In the genomic region with DNA sequence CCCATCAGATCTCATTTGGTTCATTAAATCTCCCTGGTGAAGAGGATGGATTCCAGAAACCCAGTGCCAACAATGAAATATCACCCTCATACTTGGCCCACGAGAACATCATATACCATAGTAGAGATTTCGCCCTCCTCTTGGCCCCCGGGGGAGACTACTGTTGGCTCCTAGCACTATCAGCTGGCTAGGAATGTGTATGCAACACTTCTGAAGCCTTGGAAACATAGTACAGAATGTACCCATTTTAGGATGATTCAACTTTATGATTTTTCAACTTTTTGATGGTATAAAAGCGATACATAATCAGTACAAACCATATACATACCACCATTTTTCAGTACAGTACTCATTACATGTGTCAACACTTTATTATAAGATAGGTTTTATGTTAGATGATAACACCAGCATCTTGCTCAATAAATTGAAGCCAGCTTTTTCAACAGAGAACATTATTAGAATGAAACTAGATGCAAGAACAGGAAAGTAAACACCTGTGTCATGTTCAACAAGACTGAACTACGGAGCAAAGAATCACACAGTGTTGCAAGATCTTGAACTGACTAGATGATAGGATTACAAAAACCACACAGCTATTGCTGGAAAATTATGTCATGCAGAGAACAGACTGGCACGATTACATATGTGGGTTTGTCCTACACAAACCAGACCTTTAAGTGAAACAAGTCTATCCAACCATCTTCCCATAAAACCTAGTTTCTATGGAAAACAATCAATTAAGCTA, we compare ENCODE assay signal across 1 cellular context.
TF ChIP-seq lines count a peak whose summit lies in the region.

No MANE protein-coding gene starts in this region.

TF ChIP-seq in HEK293, 187 proteins besides CTCF, POLR2A, EP300 and RAD21 (continued from another document):
- TF ChIP-seq, protein P1, sequence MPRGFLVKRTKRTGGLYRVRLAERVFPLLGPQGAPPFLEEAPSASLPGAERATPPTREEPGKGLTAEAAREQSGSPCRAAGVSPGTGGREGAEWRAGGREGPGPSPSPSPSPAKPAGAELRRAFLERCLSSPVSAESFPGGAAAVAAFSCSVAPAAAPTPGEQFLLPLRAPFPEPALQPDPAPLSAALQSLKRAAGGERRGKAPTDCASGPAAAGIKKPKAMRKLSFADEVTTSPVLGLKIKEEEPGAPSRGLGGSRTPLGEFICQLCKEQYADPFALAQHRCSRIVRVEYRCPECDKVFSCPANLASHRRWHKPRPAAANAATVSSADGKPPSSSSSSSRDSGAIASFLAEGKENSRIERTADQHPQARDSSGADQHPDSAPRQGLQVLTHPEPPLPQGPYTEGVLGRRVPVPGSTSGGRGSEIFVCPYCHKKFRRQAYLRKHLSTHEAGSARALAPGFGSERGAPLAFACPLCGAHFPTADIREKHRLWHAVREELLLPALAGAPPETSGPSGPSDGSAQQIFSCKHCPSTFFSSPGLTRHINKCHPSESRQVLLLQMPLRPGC (tag by site-specific recombination; IDR thresholded peaks at IDR 0.05) = no peak
- TF ChIP-seq EGR2 (tag by site-specific recombination; IDR thresholded peaks at IDR 0.05; ENCODE audit: low read depth) (no peak), ZNF629 (tag by site-specific recombination; IDR thresholded peaks at IDR 0.05) (peak; percentile 80), ZNF214 (tag by site-specific recombination; IDR thresholded peaks at IDR 0.05; ENCODE audit: borderline replicate concordance) (no peak), ZEB2 (tag by site-specific recombination; IDR thresholded peaks at IDR 0.05) (peak; percentile 62; the same call in 1 of the 2 replicates), ZNF521 (tag by site-specific recombination; IDR thresholded peaks at IDR 0.05) (no peak), ZNF10 (tag by site-specific recombination; IDR thresholded peaks at IDR 0.05) (0 out of 2 replicates have a peak, but pooled peaks have one; percentile 21), SCRT2 (tag by site-specific recombination; IDR thresholded peaks at IDR 0.05) (peak; percentile 89), ZNF600 (tag by site-specific recombination; IDR thresholded peaks at IDR 0.05) (0 out of 2 replicates have a peak, but pooled peaks have one; percentile 13), HOXD13 (CRISPR knock-in tag; IDR thresholded peaks at IDR 0.05; ENCODE audit: borderline replicate concordance) (no peak), GLIS1 (tag by site-specific recombination; IDR thresholded peaks at IDR 0.05) (peak; percentile 27; the same call in 1 of the 2 replicates)
- TF ChIP-seq, protein P2, sequence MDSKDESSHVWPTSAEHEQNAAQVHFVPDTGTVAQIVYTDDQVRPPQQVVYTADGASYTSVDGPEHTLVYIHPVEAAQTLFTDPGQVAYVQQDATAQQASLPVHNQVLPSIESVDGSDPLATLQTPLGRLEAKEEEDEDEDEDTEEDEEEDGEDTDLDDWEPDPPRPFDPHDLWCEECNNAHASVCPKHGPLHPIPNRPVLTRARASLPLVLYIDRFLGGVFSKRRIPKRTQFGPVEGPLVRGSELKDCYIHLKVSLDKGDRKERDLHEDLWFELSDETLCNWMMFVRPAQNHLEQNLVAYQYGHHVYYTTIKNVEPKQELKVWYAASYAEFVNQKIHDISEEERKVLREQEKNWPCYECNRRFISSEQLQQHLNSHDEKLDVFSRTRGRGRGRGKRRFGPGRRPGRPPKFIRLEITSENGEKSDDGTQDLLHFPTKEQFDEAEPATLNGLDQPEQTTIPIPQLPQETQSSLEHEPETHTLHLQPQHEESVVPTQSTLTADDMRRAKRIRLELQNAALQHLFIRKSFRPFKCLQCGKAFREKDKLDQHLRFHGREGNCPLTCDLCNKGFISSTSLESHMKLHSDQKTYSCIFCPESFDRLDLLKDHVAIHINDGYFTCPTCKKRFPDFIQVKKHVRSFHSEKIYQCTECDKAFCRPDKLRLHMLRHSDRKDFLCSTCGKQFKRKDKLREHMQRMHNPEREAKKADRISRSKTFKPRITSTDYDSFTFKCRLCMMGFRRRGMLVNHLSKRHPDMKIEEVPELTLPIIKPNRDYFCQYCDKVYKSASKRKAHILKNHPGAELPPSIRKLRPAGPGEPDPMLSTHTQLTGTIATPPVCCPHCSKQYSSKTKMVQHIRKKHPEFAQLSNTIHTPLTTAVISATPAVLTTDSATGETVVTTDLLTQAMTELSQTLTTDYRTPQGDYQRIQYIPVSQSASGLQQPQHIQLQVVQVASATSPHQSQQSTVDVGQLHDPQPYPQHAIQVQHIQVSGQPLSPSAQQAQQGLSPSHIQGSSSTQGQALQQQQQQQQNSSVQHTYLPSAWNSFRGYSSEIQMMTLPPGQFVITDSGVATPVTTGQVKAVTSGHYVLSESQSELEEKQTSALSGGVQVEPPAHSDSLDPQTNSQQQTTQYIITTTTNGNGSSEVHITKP (tag by site-specific recombination; IDR thresholded peaks at IDR 0.05) = peak; percentile 33; the same call in 1 of the 2 replicates
